In genomic region chr9:6055213-6055612, GRCh38 we compare ENCODE assay signal across 8 cellular contexts. TPM values are rescaled to one million over a fixed set of nuclear protein-coding genes. Genes with fewer than 3 reads are reported as not detected.
DNase-seq lines count a peak whose midpoint lies in the region; ATAC-seq and TF ChIP-seq lines count a peak whose summit lies in the region.

No MANE protein-coding gene starts in this region.

- H3K9me3 ChIP-seq in T-helper 17 cell (ENCODE audit: control insufficient read depth, low read length, poor library complexity, severe bottlenecking), result no peaks in the 10 kb centered on the region

- peak overlapping the region; percentile 78 for H3K27ac Mint-ChIP-seq in T-helper 17 cell
- peak overlapping the region in 1 of 2 donors; percentile 3 for H3K27ac Mint-ChIP-seq in natural killer cell

- H3K36me3 Mint-ChIP-seq in T-helper 17 cell (ENCODE audit: low read depth) (peaks cover 2% of the 10 kb centered on the region), natural killer cell (no peaks in the 10 kb centered on the region)

- CTCF ChIA-PET in HEK293T (lab: Yijun Ruan, JAX), result interaction anchor here (2.0 to 2.8 kb wide), 2 partner anchors 169 to 251 kb away, joined by 12 to 24 read pairs; no protein-coding TSS in a partner anchor

- H3K4me1 Mint-ChIP-seq in T-helper 17 cell (peaks cover 4% of the 10 kb centered on the region), natural killer cell (peaks cover 7% of the 10 kb centered on the region in 2 donors)

- POLR2A ChIA-PET in HEK293T (lab: Yijun Ruan, JAX), result no interaction called here

- ATAC-seq in T-helper 17 cell (peak; percentile 79), esophagus mucosa (peak; percentile 95), natural killer cell (peak; percentile 85 to 89 (median 87))

- H3K27me3 Mint-ChIP-seq in T-helper 17 cell (peaks cover under 1% of the 10 kb centered on the region), natural killer cell (ENCODE audit: low read depth in 2 of 2) (peaks cover 9 to 14% of the 10 kb centered on the region in 2 donors)

- H3K9me3 Mint-ChIP-seq in natural killer cell, result no peaks in the 10 kb centered on the region

- H3K4me3 Mint-ChIP-seq in T-helper 17 cell, result no peak overlapping the region
- H3K4me3 Mint-ChIP-seq in natural killer cell, result no peak overlapping the region

- intact Hi-C loops in natural killer cell (cut with micrococcal nuclease), result loop anchor here (1.0 to 10.0 kb wide), 3 partner anchors 160 to 514 kb away; partner anchors contain the start of gene IL33

- DNase-seq in activated CD4-positive, alpha-beta T cell treated with anti-CD3 and anti-CD28 coated beads for 4 hours, result peak; percentile 13 to 53
- DNase-seq in activated CD4-positive, alpha-beta T cell treated with anti-CD3 and anti-CD28 coated beads, Interleukin-2, amount 50 U/mL, for 4 hours, result no peak
- DNase-seq in HEK293T (ENCODE audit: extremely low spot score), result peak; percentile 22
- DNase-seq in NCI-H1436 treated with DMSO at 0.1 percent for 48 hours (lab: John Stamatoyannopoulos, UW), result peak; percentile 49
- peak in 1 of 3 donors; percentile 23 for DNase-seq in T-helper 17 cell
- DNase-seq in natural killer cell, result no peak
- DNase-seq in 8988T, result no peak

- peak; percentile 41 for TF ChIP-seq CTCF in natural killer cell (IDR thresholded peaks at IDR 0.05)

TF ChIP-seq in HEK293T, 16 proteins besides CTCF, POLR2A, EP300 and RAD21:
- TF ChIP-seq FOXM1 (IDR thresholded peaks at IDR 0.05; ENCODE audit: borderline replicate concordance), result no peak
- no peak for TF ChIP-seq ARNT (IDR thresholded peaks at IDR 0.05)
- no peak for TF ChIP-seq ELF4 (IDR thresholded peaks at IDR 0.05)
- no peak for TF ChIP-seq FOXA1 (IDR thresholded peaks at IDR 0.05)
- no peak for TF ChIP-seq LEF1 (IDR thresholded peaks at IDR 0.05; ENCODE audit: borderline replicate concordance)
- TF ChIP-seq SUZ12 (IDR thresholded peaks at IDR 0.05), result no peak
- no peak for TF ChIP-seq ZNF384 (IDR thresholded peaks at IDR 0.05)
- no peak for TF ChIP-seq TARDBP (IDR thresholded peaks at IDR 0.05)
- no peak for TF ChIP-seq SP1 (IDR thresholded peaks at IDR 0.05)
- TF ChIP-seq FOXK2 (IDR thresholded peaks at IDR 0.05), result no peak
- no peak for TF ChIP-seq CTBP1 (IDR thresholded peaks at IDR 0.05; ENCODE audit: borderline replicate concordance)
- TF ChIP-seq PKNOX1 (IDR thresholded peaks at IDR 0.05), result no peak
- TF ChIP-seq HDGF (IDR thresholded peaks at IDR 0.05; ENCODE audit: borderline replicate concordance), result no peak
- TF ChIP-seq BHLHE40 (IDR thresholded peaks at IDR 0.05; ENCODE audit: borderline replicate concordance), result no peak
- no peak for TF ChIP-seq L3MBTL2 (conservative IDR thresholded peaks at IDR 0.05)
- TF ChIP-seq NFRKB (IDR thresholded peaks at IDR 0.05), result no peak

RNA-seq across cellular contexts. Expression of gene RANBP6, which starts 39.8 kb away (rescaled TPM):
- total RNA-seq in T-helper 17 cell (10 to 100 TPM; 30.4 to 32.2 TPM), esophagus mucosa (7.5 TPM), natural killer cell (10 to 100 TPM; 27.5 to 31.3 (median 29.6) TPM)

Comparison
In these comparisons a context has a peak if more than half of its experiments do, and no peak if none do; other contexts are left out.
1. DNase-seq: peak in activated CD4-positive, alpha-beta T cell treated with anti-CD3 and anti-CD28 coated beads for 4 hours (2 of 2), HEK293T (single experiment) and NCI-H1436 treated with DMSO at 0.1 percent for 48 hours (single experiment); none in activated CD4-positive, alpha-beta T cell treated with anti-CD3 and anti-CD28 coated beads, Interleukin-2, amount 50 U/mL, for 4 hours (0 of 2), natural killer cell (single experiment) and 8988T (single experiment).
2. Peak in every context shown above with its lines, with median percentiles within 50 percentile points of each other: ATAC-seq.